16 cellular contexts compared by ENCODE assay signal in genomic region chr15:31516459-31516858, GRCh38.
DNase-seq lines count a peak whose midpoint lies in the region; ATAC-seq and TF ChIP-seq lines count a peak whose summit lies in the region.
"Had no signal": no experiment of that assay in that cellular context is flagged by ENCODE, and none has a peak within 500 bp of the region (broad histone marks: within the 10 kb centered on the region; RNA-seq: fewer than 3 reads in every experiment).

No MANE protein-coding gene starts in this region.

- 94% methylated on average over 1 of the region's 1 CpG for WGBS in prostate gland

- H3K27ac Mint-ChIP-seq in activated T-helper 2 cell treated with anti-CD3 and anti-CD28 coated beads, Interferon-gamma antibody, Interleukin-2, Interleukin-4, amounts not matched to agents 10 μg/mL and 5 μg/mL and 100 μg/mL, durations not matched to agents 14 hours and 24 hours and 36 hours, result no peak overlapping the region
- H3K27ac Mint-ChIP-seq: GM23338 had no signal

- H3K27me3 Mint-ChIP-seq in activated T-helper 2 cell treated with anti-CD3 and anti-CD28 coated beads, Interferon-gamma antibody, Interleukin-2, Interleukin-4, amounts not matched to agents 10 μg/mL and 5 μg/mL and 100 μg/mL, durations not matched to agents 14 hours and 24 hours and 36 hours (ENCODE audit: low read depth), result peaks cover 5% of the 10 kb centered on the region

- no peak overlapping the region for H3K4me3 Mint-ChIP-seq in activated T-helper 2 cell treated with anti-CD3 and anti-CD28 coated beads, Interferon-gamma antibody, Interleukin-2, Interleukin-4, amounts not matched to agents 10 μg/mL and 5 μg/mL and 100 μg/mL, durations not matched to agents 14 hours and 24 hours and 36 hours (ENCODE audit: low read depth)
- H3K4me3 Mint-ChIP-seq: GM23338 had no signal

- no peak overlapping the region for H3K4me3 ChIP-seq in prostate gland
- H3K4me3 ChIP-seq: BLaER1 treated with 17β-estradiol and CSF1 and Interleukin-3, amounts not matched to agents 10 nM and 100 nM; GM12878; GM23338 had no signal

- no peaks in the 10 kb centered on the region for H3K4me1 ChIP-seq in prostate gland (replicated peaks)
- H3K4me1 ChIP-seq: BLaER1 treated with 17β-estradiol and CSF1 and Interleukin-3, amounts not matched to agents 10 nM and 100 nM had no signal

- H3K36me3 Mint-ChIP-seq in activated T-helper 2 cell treated with anti-CD3 and anti-CD28 coated beads, Interferon-gamma antibody, Interleukin-2, Interleukin-4, amounts not matched to agents 10 μg/mL and 5 μg/mL and 100 μg/mL, durations not matched to agents 14 hours and 24 hours and 36 hours (ENCODE audit: low read depth), result no peaks in the 10 kb centered on the region
- H3K36me3 Mint-ChIP-seq: CD4-positive, CD25-positive, alpha-beta regulatory T cell had no signal

- DNase-seq in CMK (ENCODE audit: low read depth) (peak; percentile 48), OCI-M1 (lab: John Stamatoyannopoulos, UW) (peak; percentile 85), omental fat pad (ENCODE audit: low spot score) (no peak), germinal center (ENCODE audit: low spot score) (no peak), prostate gland (ENCODE audit: low spot score) (no peak)
- DNase-seq in activated T-helper 2 cell treated with anti-CD3 and anti-CD28 coated beads, Interferon-gamma antibody, Interleukin-2, Interleukin-4, amounts not matched to agents 10 μg/mL and 5 μg/mL and 100 μg/mL, durations not matched to agents 14 hours and 24 hours and 36 hours (ENCODE audit: low spot score), result peak; percentile 3
- DNase-seq: ACHN; Calu3; CD4-positive, CD25-positive, alpha-beta regulatory T cell; DMS79; H7; KBM-7 had no signal

- peaks cover 16% of the 10 kb centered on the region for H3K4me1 Mint-ChIP-seq in activated T-helper 2 cell treated with anti-CD3 and anti-CD28 coated beads, Interferon-gamma antibody, Interleukin-2, Interleukin-4, amounts not matched to agents 10 μg/mL and 5 μg/mL and 100 μg/mL, durations not matched to agents 14 hours and 24 hours and 36 hours (ENCODE audit: low read depth)
- H3K4me1 Mint-ChIP-seq: GM23338 had no signal

- no peak overlapping the region for H3K27ac ChIP-seq in prostate gland
- H3K27ac ChIP-seq: BLaER1 treated with 17β-estradiol and CSF1 and Interleukin-3, amounts not matched to agents 10 nM and 100 nM had no signal

- no peaks in the 10 kb centered on the region for H3K36me3 ChIP-seq in prostate gland
- H3K36me3 ChIP-seq: BLaER1 treated with 17β-estradiol and CSF1 and Interleukin-3, amounts not matched to agents 10 nM and 100 nM had no signal

- ATAC-seq in omental fat pad (ENCODE audit: low FRiP score), result peak; percentile 10
- no peak for ATAC-seq in GM21528 (IDR thresholded peaks at IDR 0.05; ENCODE audit: low FRiP score, unreplicated experiment)
- ATAC-seq: GM12878, GM23338 had no signal

- TF ChIP-seq CTCF in omental fat pad (IDR thresholded peaks at IDR 0.05) (no peak), prostate gland (IDR thresholded peaks at IDR 0.05) (no peak)

- H3K9me3 Mint-ChIP-seq in activated T-helper 2 cell treated with anti-CD3 and anti-CD28 coated beads, Interferon-gamma antibody, Interleukin-2, Interleukin-4, amounts not matched to agents 10 μg/mL and 5 μg/mL and 100 μg/mL, durations not matched to agents 14 hours and 24 hours and 36 hours, result peaks cover 14% of the 10 kb centered on the region
- H3K9me3 Mint-ChIP-seq: GM23338 had no signal

- TF ChIP-seq POLR2A in prostate gland (IDR thresholded peaks at IDR 0.05), result no peak

- H3K9me3 ChIP-seq in prostate gland, result no peaks in the 10 kb centered on the region
- H3K9me3 ChIP-seq: BLaER1 treated with 17β-estradiol and CSF1 and Interleukin-3, amounts not matched to agents 10 nM and 100 nM had no signal

- intact Hi-C loops in activated T-helper 2 cell treated with anti-CD3 and anti-CD28 coated beads, Interferon-gamma antibody, Interleukin-2, Interleukin-4, amounts not matched to agents 10 μg/mL and 5 μg/mL and 100 μg/mL, durations not matched to agents 14 hours and 24 hours and 36 hours (cut with micrococcal nuclease), result no loop called here
- intact Hi-C loops in prostate gland (cut with DNase I), result no loop called here

- H3K27me3 ChIP-seq in prostate gland (replicated peaks; ENCODE audit: insufficient read depth), result no peaks in the 10 kb centered on the region
- H3K27me3 ChIP-seq: BLaER1 treated with 17β-estradiol and CSF1 and Interleukin-3, amounts not matched to agents 10 nM and 100 nM had no signal

Comparison
In these comparisons a context has a peak if more than half of its experiments do, and no peak if none do; other contexts are left out.
1. DNase-seq: peak in CMK (single experiment), OCI-M1 (single experiment) and activated T-helper 2 cell treated with anti-CD3 and anti-CD28 coated beads, Interferon-gamma antibody, Interleukin-2, Interleukin-4, amounts not matched to agents 10 μg/mL and 5 μg/mL and 100 μg/mL, durations not matched to agents 14 hours and 24 hours and 36 hours (single experiment); none in omental fat pad (single experiment), germinal center (single experiment) and prostate gland (single experiment).